ENCODE assay signal across 10 cellular contexts in genomic region chr12:125193798-125194562, GRCh38. TPM values are rescaled to one million over a fixed set of nuclear protein-coding genes. Genes with fewer than 3 reads are reported as not detected.
DNase-seq lines count a peak whose midpoint lies in the region; ATAC-seq, FAIRE-seq and TF ChIP-seq lines count a peak whose summit lies in the region.
"Had no signal": no experiment of that assay in that cellular context is flagged by ENCODE, and none has a peak within 500 bp of the region (broad histone marks: within the 10 kb centered on the region; RNA-seq: fewer than 3 reads in every experiment).

No MANE protein-coding gene starts in this region.

- peak overlapping the region; percentile 75 for H3K4me3 Mint-ChIP-seq in neural progenitor cell
- H3K4me3 Mint-ChIP-seq in activated naive CD8-positive, alpha-beta T cell treated with anti-CD3 and anti-CD28 coated beads, Interleukin-2, amount 50 U/mL, for 24 hours, result no peak overlapping the region
- H3K4me3 Mint-ChIP-seq: activated naive CD4-positive, alpha-beta T cell treated with anti-CD3 and anti-CD28 coated beads, Interleukin-2, amount 50 U/mL, for 24 hours had no signal

- no peak overlapping the region for H3K9ac ChIP-seq in neural progenitor cell

- H3K27ac Mint-ChIP-seq in neural progenitor cell, result no peak overlapping the region
- no peak overlapping the region for H3K27ac Mint-ChIP-seq in activated naive CD8-positive, alpha-beta T cell treated with anti-CD3 and anti-CD28 coated beads, Interleukin-2, amount 50 U/mL, for 24 hours
- H3K27ac Mint-ChIP-seq: activated naive CD4-positive, alpha-beta T cell treated with anti-CD3 and anti-CD28 coated beads, Interleukin-2, amount 50 U/mL, for 24 hours had no signal

- DNase-seq in H54 (ENCODE audit: insufficient read length, low spot score) (peak; percentile 57), NCI-H2227 treated with DMSO at 0.1 percent for 48 hours (lab: John Stamatoyannopoulos, UW) (peak; percentile 26), cerebellar cortex (ENCODE audit: low spot score) (peak; percentile 29), neural progenitor cell (ENCODE audit: low spot score) (peak; percentile 63), transverse colon (no peak), SKM-1 (lab: John Stamatoyannopoulos, UW; ENCODE audit: unreplicated experiment) (no peak)
- DNase-seq in activated naive CD8-positive, alpha-beta T cell treated with anti-CD3 and anti-CD28 coated beads, Interleukin-2, amount 50 U/mL, for 24 hours, result no peak
- DNase-seq: thyroid gland had no signal

- 15 to 67% methylated on average over 1 to 16 of the region's 16 CpGs for WGBS in transverse colon (ENCODE audit: low coverage in 1 of 2), 2 donors

- H3K36me3 Mint-ChIP-seq in neural progenitor cell, result no peaks in the 10 kb centered on the region
- no peaks in the 10 kb centered on the region for H3K36me3 Mint-ChIP-seq in activated naive CD8-positive, alpha-beta T cell treated with anti-CD3 and anti-CD28 coated beads, Interleukin-2, amount 50 U/mL, for 24 hours (ENCODE audit: low read depth)
- H3K36me3 Mint-ChIP-seq: activated naive CD4-positive, alpha-beta T cell treated with anti-CD3 and anti-CD28 coated beads, Interleukin-2, amount 50 U/mL, for 24 hours had no signal

- in situ Hi-C loops in transverse colon (cut with MboI; ENCODE audit: low pct_ligation_motif_present in 1 of 4, low pct_unique_long_range_greater_than_20kb in 1 of 4, low sequenced_read_pairs in 3 of 4), result no loop called here

- H4K20me1 ChIP-seq in neural progenitor cell (ENCODE audit: low read depth), result peaks cover 60% of the 10 kb centered on the region

- H3K4me2 ChIP-seq in neural progenitor cell, result peak overlapping the region; percentile 77

- no peaks in the 10 kb centered on the region for H3K36me3 ChIP-seq in neural progenitor cell
- H3K36me3 ChIP-seq in transverse colon, result no peaks in the 10 kb centered on the region
- H3K36me3 ChIP-seq: thyroid gland had no signal

- TF ChIP-seq CTCF in neural progenitor cell (IDR thresholded peaks at IDR 0.05), result peak; percentile 44
- no peak for TF ChIP-seq CTCF in transverse colon (IDR thresholded peaks at IDR 0.05)

- H3K4me1 Mint-ChIP-seq in neural progenitor cell, result peaks cover 38% of the 10 kb centered on the region
- H3K4me1 Mint-ChIP-seq in activated naive CD8-positive, alpha-beta T cell treated with anti-CD3 and anti-CD28 coated beads, Interleukin-2, amount 50 U/mL, for 24 hours, result no peaks in the 10 kb centered on the region
- H3K4me1 Mint-ChIP-seq: activated naive CD4-positive, alpha-beta T cell treated with anti-CD3 and anti-CD28 coated beads, Interleukin-2, amount 50 U/mL, for 24 hours had no signal

- peaks cover 8% of the 10 kb centered on the region for H3F3A ChIP-seq in neural progenitor cell (ENCODE audit: low read depth)

- H3K79me2 ChIP-seq in neural progenitor cell (ENCODE audit: low read depth), result no peaks in the 10 kb centered on the region

- H2AFZ ChIP-seq in neural progenitor cell (replicated peaks), result peak overlapping the region; percentile 59

- no peak for ATAC-seq in HG03457 (IDR thresholded peaks at IDR 0.05; ENCODE audit: unreplicated experiment)
- no peak for ATAC-seq in activated naive CD8-positive, alpha-beta T cell treated with anti-CD3 and anti-CD28 coated beads, Interleukin-2, amount 50 U/mL, for 24 hours

- H3K9me3 Mint-ChIP-seq in neural progenitor cell, result peaks cover 2% of the 10 kb centered on the region
- H3K9me3 Mint-ChIP-seq in activated naive CD8-positive, alpha-beta T cell treated with anti-CD3 and anti-CD28 coated beads, Interleukin-2, amount 50 U/mL, for 24 hours, result no peaks in the 10 kb centered on the region
- H3K9me3 Mint-ChIP-seq: activated naive CD4-positive, alpha-beta T cell treated with anti-CD3 and anti-CD28 coated beads, Interleukin-2, amount 50 U/mL, for 24 hours had no signal

- intact Hi-C loops in transverse colon (cut with DNase I; ENCODE audit: low total_unique reads), result loop anchor here (5.0 kb wide), 1 partner anchor 1413 kb away; no protein-coding TSS in a partner anchor

- no peak for FAIRE-seq in H54 (lab: Jason Lieb, UNC)

- peaks cover 26% of the 10 kb centered on the region for H3K4me1 ChIP-seq in neural progenitor cell
- H3K4me1 ChIP-seq in transverse colon, result no peaks in the 10 kb centered on the region
- H3K4me1 ChIP-seq: thyroid gland had no signal

- peaks cover 32% of the 10 kb centered on the region for H3K27me3 ChIP-seq in neural progenitor cell
- H3K27me3 ChIP-seq in transverse colon, result peaks cover 67% of the 10 kb centered on the region
- H3K27me3 ChIP-seq: thyroid gland had no signal

- peak overlapping the region; percentile 29 for H3K4me3 ChIP-seq in neural progenitor cell
- no peak overlapping the region for H3K4me3 ChIP-seq in transverse colon
- H3K4me3 ChIP-seq: thyroid gland had no signal

- H3K9me3 ChIP-seq in neural progenitor cell (ENCODE audit: low read depth), result no peaks in the 10 kb centered on the region
- no peaks in the 10 kb centered on the region for H3K9me3 ChIP-seq in transverse colon
- H3K9me3 ChIP-seq: thyroid gland had no signal

- H3K27ac ChIP-seq in neural progenitor cell, result no peak overlapping the region
- no peak overlapping the region for H3K27ac ChIP-seq in transverse colon
- H3K27ac ChIP-seq: thyroid gland had no signal

- peaks cover 26% of the 10 kb centered on the region for H3K27me3 Mint-ChIP-seq in neural progenitor cell (ENCODE audit: insufficient read depth, low read depth)
- peaks cover 42% of the 10 kb centered on the region for H3K27me3 Mint-ChIP-seq in activated naive CD8-positive, alpha-beta T cell treated with anti-CD3 and anti-CD28 coated beads, Interleukin-2, amount 50 U/mL, for 24 hours

- TF ChIP-seq EP300 in transverse colon (IDR thresholded peaks at IDR 0.05; ENCODE audit: low read depth), result no peak

- no peak for TF ChIP-seq POLR2A in H54 (IDR thresholded peaks at IDR 0.05; ENCODE audit: low read depth, low read length)
- TF ChIP-seq POLR2A in transverse colon (IDR thresholded peaks at IDR 0.05), result no peak

RNA-seq across cellular contexts. Expression of gene TMEM132B, which starts 7.8 kb away (rescaled TPM):
- total RNA-seq in neural progenitor cell (ENCODE audit: low replicate concordance) (12.8 and 13.2 TPM in 2 replicates), transverse colon (under 1 TPM in 3 of 4 donors, not detected in 1; 0.48 to 0.80 (median 0.55) TPM)

Comparison
In these comparisons a context has a peak if more than half of its experiments do, and no peak if none do; other contexts are left out.
1. DNase-seq: peak in H54 (single experiment), NCI-H2227 treated with DMSO at 0.1 percent for 48 hours (single experiment), cerebellar cortex (single experiment) and neural progenitor cell (single experiment); none in transverse colon (single experiment), activated naive CD8-positive, alpha-beta T cell treated with anti-CD3 and anti-CD28 coated beads, Interleukin-2, amount 50 U/mL, for 24 hours (single experiment) and SKM-1 (single experiment).